1 cellular context compared by ENCODE assay signal in genomic region chr9:77020438-77021264, GRCh38.
TF ChIP-seq lines count a peak whose summit lies in the region.

No MANE protein-coding gene starts in this region.

TF ChIP-seq in GM23338, 12 proteins besides CTCF, POLR2A, EP300 and RAD21 (continued from another document):
- TF ChIP-seq ZNF462 (CRISPR knock-in tag; IDR thresholded peaks at IDR 0.05) (no peak), STAT1 (IDR thresholded peaks at IDR 0.05; ENCODE audit: unreplicated experiment) (no peak), ETS1 (IDR thresholded peaks at IDR 0.05) (no peak), EZH2phosphoT487 (IDR thresholded peaks at IDR 0.05; ENCODE audit: unreplicated experiment) (peak; percentile 98), REST (IDR thresholded peaks at IDR 0.05; ENCODE audit: unreplicated experiment) (no peak)
